Comparison of ENCODE assay signal across 24 cellular contexts in genomic region chr14:101583709-101584048, GRCh38. TPM values are rescaled to one million over a fixed set of nuclear protein-coding genes. Genes with fewer than 3 reads are reported as not detected.
"Had no signal": no experiment of that assay in that cellular context is flagged by ENCODE, and none has a peak within 500 bp of the region (broad histone marks: within the 10 kb centered on the region; RNA-seq: fewer than 3 reads in every experiment).

No MANE protein-coding gene starts in this region.

- H3K27ac Mint-ChIP-seq: effector memory CD8-positive, alpha-beta T cell; memory B cell; natural killer cell; progenitor cell of endocrine pancreas; stimulated activated effector memory CD8-positive, alpha-beta T cell treated with anti-CD3 and anti-CD28 coated beads, Interleukin-12 subunit alpha, Interleukin-12 subunit beta, amount 100 ng/mL, for 72 hours; type B pancreatic cell had no signal

- H3K79me2 ChIP-seq: parathyroid adenoma had no signal

- H3K4me3 ChIP-seq: lung, right lobe of liver, smooth muscle cell, stomach had no signal

- H2AFZ ChIP-seq: parathyroid adenoma had no signal

- H3K9me3 ChIP-seq: gastrocnemius medialis, neutrophil, right lobe of liver, stomach, tibial artery had no signal

- H3K27me3 ChIP-seq: neutrophil, right lobe of liver had no signal

- ATAC-seq: effector memory CD8-positive, alpha-beta T cell; right lobe of liver; stimulated activated effector memory CD8-positive, alpha-beta T cell treated with anti-CD3 and anti-CD28 coated beads, Interleukin-12 subunit alpha, Interleukin-12 subunit beta, amount 100 ng/mL, for 72 hours had no signal

- H3K36me3 ChIP-seq: gastrocnemius medialis, neutrophil, right lobe of liver, stomach, tibial artery had no signal

- H3K4me1 ChIP-seq: gastrocnemius medialis, parathyroid adenoma, right lobe of liver, stomach had no signal

- H3K27ac ChIP-seq: neutrophil, parathyroid adenoma, right lobe of liver, stomach, tibial artery had no signal

- DNase-seq: cortex of kidney; effector memory CD8-positive, alpha-beta T cell; erythroblast; natural killer cell; stimulated activated CD4-positive, alpha-beta T cell treated with anti-CD3 and anti-CD28 coated beads, Interleukin-12 subunit alpha, Interleukin-12 subunit beta, amount 100 ng/mL, for 4 hours; stimulated activated CD4-positive, alpha-beta T cell treated with anti-CD3 and anti-CD28 coated beads, Interleukin-1b, Interleukin-23, amount 100 ng/mL, for 48 hours; stimulated activated CD4-positive, alpha-beta T cell treated with anti-CD3 and anti-CD28 coated beads, Interleukin-4, amount 100 ng/mL, for 24 hours; stimulated activated naive CD4-positive, alpha-beta T cell treated with Interleukin-2 at 50 U/mL for 16 hours; stomach had no signal

- H3K9me3 Mint-ChIP-seq: effector memory CD8-positive, alpha-beta T cell; natural killer cell; neural crest cell; stimulated activated effector memory CD8-positive, alpha-beta T cell treated with anti-CD3 and anti-CD28 coated beads, Interleukin-12 subunit alpha, Interleukin-12 subunit beta, amount 100 ng/mL, for 72 hours; type B pancreatic cell had no signal

- H3K4me1 Mint-ChIP-seq: memory B cell; natural killer cell; stimulated activated effector memory CD8-positive, alpha-beta T cell treated with anti-CD3 and anti-CD28 coated beads, Interleukin-12 subunit alpha, Interleukin-12 subunit beta, amount 100 ng/mL, for 72 hours had no signal

- H3K4me3 Mint-ChIP-seq: memory B cell; neural crest cell; stimulated activated effector memory CD8-positive, alpha-beta T cell treated with anti-CD3 and anti-CD28 coated beads, Interleukin-12 subunit alpha, Interleukin-12 subunit beta, amount 100 ng/mL, for 72 hours; type B pancreatic cell had no signal

- H3K36me3 Mint-ChIP-seq: memory B cell; natural killer cell; stimulated activated effector memory CD8-positive, alpha-beta T cell treated with anti-CD3 and anti-CD28 coated beads, Interleukin-12 subunit alpha, Interleukin-12 subunit beta, amount 100 ng/mL, for 72 hours; type B pancreatic cell had no signal

- H3K4me2 ChIP-seq: smooth muscle cell had no signal

RNA-seq across cellular contexts. Expression of gene DIO3, which starts 22.4 kb away (rescaled TPM):
- total RNA-seq: dermis microvascular lymphatic vessel endothelial cell, glomerular endothelial cell, mononuclear cell, natural killer cell had no signal
